In the genomic region with DNA sequence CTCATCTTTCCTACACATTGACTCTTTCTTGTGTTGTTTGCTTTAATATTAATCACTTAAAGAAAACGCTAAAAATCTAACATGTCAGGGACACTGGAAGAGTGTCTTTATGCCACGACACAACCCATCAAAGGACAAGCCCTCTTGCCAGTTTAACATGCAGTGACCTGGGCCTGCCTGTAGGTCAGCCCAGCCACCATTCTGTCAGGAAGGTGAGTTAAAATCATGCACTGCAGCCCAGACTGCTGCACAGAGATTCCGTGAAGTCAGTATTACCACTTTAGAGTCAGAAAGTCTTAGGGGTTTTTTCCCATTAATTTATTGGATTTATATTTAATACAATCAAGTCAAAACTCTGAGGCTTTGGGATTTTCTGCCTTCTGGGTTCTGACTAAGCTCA, we compare ENCODE assay signal across 19 cellular contexts. TPM values are rescaled to one million over a fixed set of nuclear protein-coding genes. Genes with fewer than 3 reads are reported as not detected.
"Had no signal": no experiment of that assay in that cellular context is flagged by ENCODE, and none has a peak within 500 bp of the region (broad histone marks: within the 10 kb centered on the region; RNA-seq: fewer than 3 reads in every experiment).

No MANE protein-coding gene starts in this region.

- H3K27ac Mint-ChIP-seq: activated CD8-positive, alpha-beta T cell treated with anti-CD3 and anti-CD28 coated beads for 36 hours; activated naive CD4-positive, alpha-beta T cell treated with anti-CD3 and anti-CD28 coated beads, Interleukin-2, amount 50 U/mL, for 24 hours; stimulated activated naive B cell treated with anti-CD40 and anti-IgM and Interleukin-4, amounts not matched to agents 10 μg/mL and 1 μg/mL and 100 μg/mL, for 72 hours; T-helper 1 cell treated with Interleukin-12 subunit alpha and Interleukin-12 subunit beta and Interleukin-4 antibody, amounts not matched to agents 30 μg/mL and 1 μg/mL, for 36 hours had no signal

- ATAC-seq: activated CD8-positive, alpha-beta T cell treated with anti-CD3 and anti-CD28 coated beads for 36 hours; activated T-cell treated with anti-CD3 and anti-CD28 coated beads, Interleukin-2, amount 50 U/mL, for 4 hours; stimulated activated naive B cell treated with anti-CD40 and anti-IgM and Interleukin-4, amounts not matched to agents 10 μg/mL and 1 μg/mL and 100 μg/mL, for 72 hours had no signal

- H3K9me3 Mint-ChIP-seq: activated CD8-positive, alpha-beta T cell treated with anti-CD3 and anti-CD28 coated beads for 36 hours; activated T-cell treated with anti-CD3 and anti-CD28 coated beads, Interleukin-2, amount 50 U/mL, for 4 hours; central memory CD8-positive, alpha-beta T cell; stimulated activated naive B cell treated with anti-CD40 and anti-IgM and Interleukin-4, amounts not matched to agents 10 μg/mL and 1 μg/mL and 100 μg/mL, for 72 hours; T-helper 1 cell treated with Interleukin-12 subunit alpha and Interleukin-12 subunit beta and Interleukin-4 antibody, amounts not matched to agents 30 μg/mL and 1 μg/mL, for 36 hours had no signal

- H3K4me3 ChIP-seq: coronary artery, skin epidermis, tibial nerve had no signal

- H3K4me1 Mint-ChIP-seq: central memory CD8-positive, alpha-beta T cell; naive B cell; stimulated activated naive B cell treated with anti-CD40 and anti-IgM and Interleukin-4, amounts not matched to agents 10 μg/mL and 1 μg/mL and 100 μg/mL, for 72 hours had no signal

- H3K4me3 Mint-ChIP-seq: activated CD8-positive, alpha-beta T cell treated with anti-CD3 and anti-CD28 coated beads for 36 hours; activated naive CD4-positive, alpha-beta T cell treated with anti-CD3 and anti-CD28 coated beads, Interleukin-2, amount 50 U/mL, for 24 hours; activated T-cell treated with anti-CD3 and anti-CD28 coated beads, Interleukin-2, amount 50 U/mL, for 4 hours; central memory CD8-positive, alpha-beta T cell; naive B cell; stimulated activated naive B cell treated with anti-CD40 and anti-IgM and Interleukin-4, amounts not matched to agents 10 μg/mL and 1 μg/mL and 100 μg/mL, for 72 hours; T-helper 1 cell treated with Interleukin-12 subunit alpha and Interleukin-12 subunit beta and Interleukin-4 antibody, amounts not matched to agents 30 μg/mL and 1 μg/mL, for 36 hours had no signal

- H3K27ac ChIP-seq: skin epidermis had no signal

- DNase-seq: activated CD4-positive, alpha-beta T cell treated with anti-CD3 and anti-CD28 coated beads for 4 hours; activated CD8-positive, alpha-beta T cell treated with anti-CD3 and anti-CD28 coated beads for 36 hours; activated effector memory CD4-positive, alpha-beta T cell treated with anti-CD3 and anti-CD28 coated beads, Interleukin-2, amount 50 U/mL, for 16 hours; activated T-cell treated with anti-CD3 and anti-CD28 coated beads, Interleukin-2, amount 50 U/mL, for 4 hours; effector CD4-positive, alpha-beta T cell; foreskin fibroblast; glutamatergic neuron; mammary epithelial cell; naive B cell; posterior cingulate gyrus; stimulated activated CD4-positive, alpha-beta T cell treated with anti-CD3 and anti-CD28 coated beads, Interleukin-15, amount 100 ng/mL, for 24 hours; stimulated activated CD4-positive, alpha-beta T cell treated with anti-CD3 and anti-CD28 coated beads, Interleukin-4, amount 100 ng/mL, for 1 hour; stimulated activated naive B cell treated with anti-CD40 and anti-IgM and Interleukin-4, amounts not matched to agents 10 μg/mL and 1 μg/mL and 100 μg/mL, for 72 hours had no signal

- H3K36me3 Mint-ChIP-seq: activated naive CD4-positive, alpha-beta T cell treated with anti-CD3 and anti-CD28 coated beads, Interleukin-2, amount 50 U/mL, for 24 hours; naive B cell; stimulated activated naive B cell treated with anti-CD40 and anti-IgM and Interleukin-4, amounts not matched to agents 10 μg/mL and 1 μg/mL and 100 μg/mL, for 72 hours had no signal

RNA-seq across cellular contexts. Expression of a gene that starts 58.0 kb away (rescaled TPM):
- total RNA-seq: activated CD8-positive, alpha-beta T cell treated with anti-CD3 and anti-CD28 coated beads for 36 hours had no signal
